In the genomic region with DNA sequence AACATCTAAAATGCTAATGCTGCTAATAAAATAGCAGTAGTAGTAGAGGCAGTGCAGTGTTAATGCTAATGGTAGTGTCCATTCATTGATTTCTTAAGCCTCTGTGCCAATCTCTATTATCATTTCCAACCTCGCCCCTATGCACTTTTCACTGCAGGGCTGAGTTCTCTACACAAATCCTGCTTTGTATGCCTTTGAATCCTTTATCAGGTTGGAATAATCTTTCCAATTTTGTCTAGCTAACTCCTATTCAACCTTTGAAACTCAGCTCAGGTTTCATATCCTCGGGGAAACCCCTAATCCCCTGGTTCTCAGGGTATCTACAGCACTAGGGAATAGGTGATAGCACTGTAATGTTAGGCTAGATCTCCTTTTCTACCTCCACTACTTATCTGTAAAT, we compare ENCODE assay signal across 19 cellular contexts.
DNase-seq lines count a peak whose midpoint lies in the region; ATAC-seq and TF ChIP-seq lines count a peak whose summit lies in the region.
"Had no signal": no experiment of that assay in that cellular context is flagged by ENCODE, and none has a peak within 500 bp of the region (broad histone marks: within the 10 kb centered on the region; RNA-seq: fewer than 3 reads in every experiment).

No MANE protein-coding gene starts in this region.

- H3K4me3 ChIP-seq in KMS-11 (IDR thresholded peaks at IDR 0.05; ENCODE audit: insufficient read depth, low read depth, low read length) (no peak overlapping the region), heart right ventricle (no peak overlapping the region)

- H3K4me3 Mint-ChIP-seq in progenitor cell of endocrine pancreas (ENCODE audit: low read depth) = no peak overlapping the region
- H3K4me3 Mint-ChIP-seq: CD4-positive, alpha-beta T cell; HFFc6 had no signal

- peak; percentile 18 for DNase-seq in NCI-H748 (lab: John Stamatoyannopoulos, UW; ENCODE audit: unreplicated experiment)
- DNase-seq in NCI-H748 treated with DMSO at 0.1 percent for 48 hours (lab: John Stamatoyannopoulos, UW) = no peak
- DNase-seq in glomerular visceral epithelial cell (ENCODE audit: extremely low spot score) = peak; percentile 30
- no peak for DNase-seq in progenitor cell of endocrine pancreas (ENCODE audit: low spot score, unreplicated experiment)
- DNase-seq in NCI-H345 treated with DMSO at 0.1 percent for 48 hours (lab: John Stamatoyannopoulos, UW; ENCODE audit: unreplicated experiment) = no peak
- no peak for DNase-seq in heart right ventricle
- DNase-seq: 8988T; BE2C; CD4-positive, alpha-beta T cell; DND-41; GDM1; HFFc6; NCI-H1092; NCI-H2107; NCI-H2227 treated with DMSO at 0.1 percent for 48 hours; NCI-H524 treated with DMSO at 0.1 percent for 48 hours had no signal

- ATAC-seq in heart right ventricle = no peak
- no peak for ATAC-seq in GM19452 (IDR thresholded peaks at IDR 0.05; ENCODE audit: unreplicated experiment)

- WGBS in heart right ventricle, 2 donors = 85 to 88% methylated on average over 2 of the region's 2 CpGs

- H3K27ac ChIP-seq in KMS-11 (no peak overlapping the region), heart right ventricle (no peak overlapping the region)
- H3K27ac ChIP-seq: RWPE1 had no signal

- H3K4me1 ChIP-seq in KMS-11 (ENCODE audit: low read depth, poor library complexity, severe bottlenecking) (peaks cover 37% of the 10 kb centered on the region), heart right ventricle (peaks cover 0 to 3% (median 0%) of the 10 kb centered on the region in 9 donors)
- H3K4me1 ChIP-seq: BE2C had no signal

- H3K27me3 Mint-ChIP-seq in progenitor cell of endocrine pancreas = no peaks in the 10 kb centered on the region
- H3K27me3 Mint-ChIP-seq: CD4-positive, alpha-beta T cell had no signal

- no peak for TF ChIP-seq CTCF in KMS-11 (conservative IDR thresholded peaks at IDR 0.05; ENCODE audit: low read depth, low read length)
- no peak for TF ChIP-seq CTCF in progenitor cell of endocrine pancreas (IDR thresholded peaks at IDR 0.05; ENCODE audit: unreplicated experiment)
- no peak for TF ChIP-seq CTCF in heart right ventricle (IDR thresholded peaks at IDR 0.05)

- peaks cover 13% of the 10 kb centered on the region for H3K4me1 Mint-ChIP-seq in progenitor cell of endocrine pancreas (ENCODE audit: low read depth)

- H3K9me3 ChIP-seq in heart right ventricle = no peaks in the 10 kb centered on the region
- H3K9me3 ChIP-seq: BE2C had no signal

- H3K36me3 ChIP-seq in KMS-11 (ENCODE audit: insufficient read depth) = no peaks in the 10 kb centered on the region
- no peaks in the 10 kb centered on the region for H3K36me3 ChIP-seq in heart right ventricle
- H3K36me3 ChIP-seq: BE2C had no signal

- H4K20me1 ChIP-seq in KMS-11 (ENCODE audit: insufficient read depth) = no peaks in the 10 kb centered on the region

- H3K9ac ChIP-seq in KMS-11 = no peak overlapping the region

- intact Hi-C loops in heart right ventricle (cut with DNase I) = no loop called here

- peak overlapping the region; percentile 4 for H3K27ac Mint-ChIP-seq in progenitor cell of endocrine pancreas
- H3K27ac Mint-ChIP-seq: CD4-positive, alpha-beta T cell; HFFc6 had no signal

- H3K27me3 ChIP-seq in KMS-11 (ENCODE audit: insufficient read depth, low read depth) = no peaks in the 10 kb centered on the region
- H3K27me3 ChIP-seq in heart right ventricle = no peaks in the 10 kb centered on the region
- H3K27me3 ChIP-seq: BE2C had no signal

- peaks cover 4% of the 10 kb centered on the region for H3K9me3 Mint-ChIP-seq in progenitor cell of endocrine pancreas (ENCODE audit: low read depth)
- H3K9me3 Mint-ChIP-seq: CD4-positive, alpha-beta T cell; HFFc6 had no signal

- H3K79me2 ChIP-seq in KMS-11 (ENCODE audit: insufficient read depth, low read depth) = no peaks in the 10 kb centered on the region

- H3K4me2 ChIP-seq in KMS-11 = peak overlapping the region; percentile 34; the same call in 1 of the 2 replicates

- H2AFZ ChIP-seq in KMS-11 (ENCODE audit: low read depth) = no peak overlapping the region

- peaks cover 1% of the 10 kb centered on the region for H3K36me3 Mint-ChIP-seq in progenitor cell of endocrine pancreas (ENCODE audit: insufficient read depth)

Comparison
In these comparisons a context has a peak if more than half of its experiments do, and no peak if none do; other contexts are left out.
1. DNase-seq: peak in NCI-H748 (single experiment) and glomerular visceral epithelial cell (single experiment); none in NCI-H748 treated with DMSO at 0.1 percent for 48 hours (single experiment), progenitor cell of endocrine pancreas (single experiment), NCI-H345 treated with DMSO at 0.1 percent for 48 hours (single experiment) and heart right ventricle (0 of 2).